Comparison of ENCODE assay signal across 8 cellular contexts in genomic region chr2:27212626-27213471, GRCh38. TPM values are rescaled to one million over a fixed set of nuclear protein-coding genes. Genes with fewer than 3 reads are reported as not detected.
DNase-seq lines count a peak whose midpoint lies in the region; ATAC-seq and TF ChIP-seq lines count a peak whose summit lies in the region.

No MANE protein-coding gene starts in this region.

- H3K27me3 ChIP-seq in BLaER1 (no peaks in the 10 kb centered on the region), dorsolateral prefrontal cortex (no peaks in the 10 kb centered on the region), upper lobe of right lung (no peaks in the 10 kb centered on the region)

- H3K9ac ChIP-seq in BLaER1: peak overlapping the region; percentile 98

- H3K9me3 ChIP-seq in BLaER1 (no peaks in the 10 kb centered on the region), mesodermal cell (ENCODE audit: control insufficient read depth, low read length) (no peaks in the 10 kb centered on the region), upper lobe of right lung (no peaks in the 10 kb centered on the region)

- H3K4me1 ChIP-seq in BLaER1 (peaks cover 53% of the 10 kb centered on the region), mesodermal cell (ENCODE audit: control insufficient read depth, insufficient read depth, low read length, poor library complexity, severe bottlenecking) (peaks cover 29% of the 10 kb centered on the region), upper lobe of right lung (peaks cover 13% of the 10 kb centered on the region)

- intact Hi-C loops in dorsolateral prefrontal cortex (cut with DNase I) (loop anchor here (2.0 to 10.0 kb wide), 4 partner anchors 78 to 159 kb away; partner anchors contain the start of genes EIF2B4 (in 1 of the 2), GTF3C2 (in 1 of the 2), KHK (in 1 of the 2) and PREB (in 1 of the 2)), upper lobe of right lung (cut with DNase I) (no loop called here)

- ATAC-seq in GM19023 (IDR thresholded peaks at IDR 0.05; ENCODE audit: unreplicated experiment): peak; percentile 5
- ATAC-seq in upper lobe of right lung: peak; percentile 1

- TF ChIP-seq CTCF in dorsolateral prefrontal cortex (IDR thresholded peaks at IDR 0.05 in 54 of 56, conservative IDR thresholded peaks at IDR 0.05 in 2 of 56; ENCODE audit: low read depth in 1 of 56, partially characterized antibody in 56 of 56): no peak
- TF ChIP-seq CTCF in upper lobe of right lung (IDR thresholded peaks at IDR 0.05): no peak

- H4K20me1 ChIP-seq in BLaER1: 0 out of 2 replicates have a peak, but pooled peaks cover 7% of the 10 kb centered on the region

- H3K4me2 ChIP-seq in BLaER1: peak overlapping the region; percentile 92

- DNase-seq in KG1 (lab: John Stamatoyannopoulos, UW): peak; percentile 56
- DNase-seq in T-helper 22 cell (ENCODE audit: low read depth): peak; percentile 47
- peak in 1 of 10 donors; percentile 10 for DNase-seq in dorsolateral prefrontal cortex
- no peak for DNase-seq in upper lobe of right lung
- no peak for DNase-seq in middle frontal gyrus (ENCODE audit: extremely low spot score, low spot score)

- WGBS in mesodermal cell (ENCODE audit: insufficient coverage in 2 of 2), 2 experiments: 16 to 17% methylated on average over 27 to 29 of the region's 34 CpGs

- H3K36me3 ChIP-seq in BLaER1: peaks cover 36% of the 10 kb centered on the region
- H3K36me3 ChIP-seq in mesodermal cell (ENCODE audit: control insufficient read depth, insufficient read depth, low read length): peaks cover 49% of the 10 kb centered on the region
- peaks cover 24% of the 10 kb centered on the region for H3K36me3 ChIP-seq in upper lobe of right lung

- H3K4me3 ChIP-seq in BLaER1 (peak overlapping the region; percentile 86), dorsolateral prefrontal cortex (peak overlapping the region; percentile 64 to 100 (median 88)), mesodermal cell (ENCODE audit: extremely low read depth, insufficient read depth, low read length, poor library complexity, severe bottlenecking) (peak overlapping the region; percentile 79), upper lobe of right lung (peak overlapping the region; percentile 70)

- H3K27ac ChIP-seq in BLaER1: peak overlapping the region; percentile 98
- peak overlapping the region; percentile 76 to 99 (median 96) for H3K27ac ChIP-seq in dorsolateral prefrontal cortex
- peak overlapping the region; percentile 96 for H3K27ac ChIP-seq in mesodermal cell (ENCODE audit: low read depth, low read length, severe bottlenecking)
- peak overlapping the region; percentile 98 for H3K27ac ChIP-seq in upper lobe of right lung

RNA-seq across cellular contexts. Expression of gene SLC5A6, which starts 0.8 kb away (rescaled TPM):
- total RNA-seq in dorsolateral prefrontal cortex (100 to 1,000 TPM in 1 of 120 experiments, 10 to 100 TPM in 119; 21.6 to 107 (median 39.0) TPM), upper lobe of right lung (24.5 TPM)
- polyA plus RNA-seq in mesodermal cell (2013, experiment 1 of 2): 31.5 TPM
- 26.4 TPM for polyA plus RNA-seq in mesodermal cell (2013, experiment 2 of 2)

RNA-seq across cellular contexts. Expression of gene ATRAID, which starts 1.0 kb away (rescaled TPM):
- total RNA-seq in dorsolateral prefrontal cortex (10 to 100 TPM; 28.0 to 68.1 (median 45.4) TPM), upper lobe of right lung (102 TPM)
- polyA plus RNA-seq in mesodermal cell (2013, experiment 1 of 2): 195 TPM
- 199 TPM for polyA plus RNA-seq in mesodermal cell (2013, experiment 2 of 2)

RNA-seq across cellular contexts. Expression of gene CAD, which starts 4.3 kb away (rescaled TPM):
- total RNA-seq in dorsolateral prefrontal cortex (10 to 100 TPM; 18.2 to 44.6 (median 27.8) TPM), upper lobe of right lung (27.1 TPM)
- polyA plus RNA-seq in mesodermal cell (2013, experiment 1 of 2): 38.2 TPM
- 30.4 TPM for polyA plus RNA-seq in mesodermal cell (2013, experiment 2 of 2)

RNA-seq across cellular contexts. Expression of gene SLC30A3, which starts 50.0 kb away (rescaled TPM):
- 10 to 100 TPM; 11.0 to 97.2 (median 48.3) TPM for total RNA-seq in dorsolateral prefrontal cortex
- polyA plus RNA-seq in mesodermal cell (2013, experiment 1 of 2): 0.11 TPM
- 0.61 TPM for polyA plus RNA-seq in mesodermal cell (2013, experiment 2 of 2)
- total RNA-seq in upper lobe of right lung: 0.58 TPM

Comparison
In these comparisons a context has a peak if more than half of its experiments do, and no peak if none do; other contexts are left out.
1. DNase-seq: peak in KG1 (single experiment) and T-helper 22 cell (single experiment); none in upper lobe of right lung (single experiment) and middle frontal gyrus (single experiment).
2. Peak in every context shown above with its lines, with median percentiles within 50 percentile points of each other: H3K27ac ChIP-seq and H3K4me3 ChIP-seq.